19 cellular contexts compared by ENCODE assay signal in genomic region chr1:44848456-44849181, GRCh38. TPM values are rescaled to one million over a fixed set of nuclear protein-coding genes. Genes with fewer than 3 reads are reported as not detected.
A peak's percentile ranks its signal among the peaks of the same experiment; 100 is the strongest.
DNase-seq lines count a peak whose midpoint lies in the region; ATAC-seq and TF ChIP-seq lines count a peak whose summit lies in the region.
"Had no signal": no experiment of that assay in that cellular context is flagged by ENCODE, and none has a peak within 500 bp of the region (broad histone marks: within the 10 kb centered on the region; RNA-seq: fewer than 3 reads in every experiment).

No MANE protein-coding gene starts in this region.

- intact Hi-C loops in cardiac septum (cut with DNase I) = no loop called here
- intact Hi-C loops in Right ventricle myocardium superior (cut with DNase I) = no loop called here

- H3K4me3 ChIP-seq in tibial nerve = no peak overlapping the region
- H3K4me3 ChIP-seq: HAP-1, PC-9, uterus had no signal

- H3K36me3 ChIP-seq in tibial nerve = peaks cover 0 to 23% (median 0%) of the 10 kb centered on the region in 3 donors
- H3K36me3 ChIP-seq: HAP-1, uterus had no signal

- no peak for TF ChIP-seq POLR2A in tibial nerve (IDR thresholded peaks at IDR 0.05)

- no peak for TF ChIP-seq EP300 in tibial nerve (IDR thresholded peaks at IDR 0.05)

- no peaks in the 10 kb centered on the region for H3K9me3 ChIP-seq in tibial nerve
- H3K9me3 ChIP-seq: HAP-1, uterus had no signal

- TF ChIP-seq CTCF in tibial nerve (IDR thresholded peaks at IDR 0.05) = no peak

- no peaks in the 10 kb centered on the region for H3K27me3 ChIP-seq in tibial nerve
- H3K27me3 ChIP-seq: uterus had no signal

- peaks cover 0 to 35% (median 13%) of the 10 kb centered on the region in 4 donors for H3K4me1 ChIP-seq in tibial nerve
- H3K4me1 ChIP-seq: HAP-1, uterus had no signal

- ATAC-seq in Right ventricle myocardium superior (ENCODE audit: poor library complexity) = no peak
- no peak for ATAC-seq in HG02973 (IDR thresholded peaks at IDR 0.05; ENCODE audit: unreplicated experiment)
- ATAC-seq: effector memory CD8-positive, alpha-beta T cell; SK-N-SH treated with all-trans-retinoic acid at 6 μM for 48 hours had no signal

- H3K27ac ChIP-seq in tibial nerve = peak overlapping the region in 3 of 4 donors; percentile 23 to 70 (median 66)
- H3K27ac ChIP-seq: PC-9, uterus had no signal

- 50 to 57% methylated on average over 7 of the region's 7 CpGs for WGBS in tibial nerve, 2 donors

- peak; percentile 71 for DNase-seq in cardiac septum (ENCODE audit: low spot score)
- DNase-seq in Right ventricle myocardium superior = no peak
- DNase-seq in cerebellar cortex (ENCODE audit: low spot score) = peak; percentile 20
- DNase-seq in medulla oblongata (ENCODE audit: extremely low spot score) = peak; percentile 78
- no peak for DNase-seq in tibial nerve (ENCODE audit: low spot score in 2 of 2)
- DNase-seq in NCI-H526 (lab: John Stamatoyannopoulos, UW) = no peak
- no peak for DNase-seq in NCI-H1092 (lab: John Stamatoyannopoulos, UW)
- DNase-seq: CD4-positive, alpha-beta memory T cell; effector memory CD8-positive, alpha-beta T cell; Kasumi-1; NCI-H1105; NCI-H748 treated with DMSO at 0.1 percent for 48 hours; PC-9; stimulated activated naive CD8-positive, alpha-beta T cell treated with anti-CD3 and anti-CD28 coated beads, Interleukin-15, Interleukin-2, amounts not matched to agents 100 U/mL and 50 U/mL, for 24 hours; uterus had no signal

RNA-seq across cellular contexts. Expression of gene PTCH2, which starts 5.6 kb away (rescaled TPM):
- total RNA-seq in cardiac septum (0.35 TPM), Right ventricle myocardium superior (0.30 TPM), tibial nerve (10 to 100 TPM in 2 of 4 donors, 1 to 10 TPM in 2; 6.6 to 13.4 (median 9.9) TPM)

RNA-seq across cellular contexts. Expression of gene BTBD19, which starts 40.3 kb away (rescaled TPM):
- total RNA-seq in cardiac septum = 4.4 TPM
- total RNA-seq in Right ventricle myocardium superior = 1.9 TPM
- total RNA-seq in tibial nerve = 10 to 100 TPM; 14.9 to 50.0 (median 25.5) TPM

RNA-seq across cellular contexts. Expression of gene DYNLT4, which starts 41.5 kb away (rescaled TPM):
- not detected for total RNA-seq in cardiac septum
- 1.1 TPM for total RNA-seq in Right ventricle myocardium superior
- 1 to 10 TPM in 2 of 4 donors, not detected in 2; 2.5 to 3.3 TPM for total RNA-seq in tibial nerve
- total RNA-seq: mucosa of gallbladder had no signal

RNA-seq across cellular contexts. Expression of gene PLK3, which starts 48.4 kb away (rescaled TPM):
- total RNA-seq in cardiac septum = 8.4 TPM
- total RNA-seq in Right ventricle myocardium superior = 6.2 TPM
- total RNA-seq in tibial nerve = 10 to 100 TPM; 10.6 to 29.3 (median 26.3) TPM

Comparison
In these comparisons a context has a peak if more than half of its experiments do, and no peak if none do; other contexts are left out.
1. DNase-seq: peak in cardiac septum (single experiment), cerebellar cortex (single experiment) and medulla oblongata (single experiment); none in Right ventricle myocardium superior (single experiment), tibial nerve (0 of 2), NCI-H526 (0 of 2) and NCI-H1092 (single experiment).